In genomic region chr11:117300301-117300700, GRCh38 we compare ENCODE assay signal across 10 cellular contexts. TPM values are rescaled to one million over a fixed set of nuclear protein-coding genes. Genes with fewer than 3 reads are reported as not detected.
DNase-seq lines count a peak whose midpoint lies in the region; ATAC-seq and TF ChIP-seq lines count a peak whose summit lies in the region.
"Had no signal": no experiment of that assay in that cellular context is flagged by ENCODE, and none has a peak within 500 bp of the region (broad histone marks: within the 10 kb centered on the region; RNA-seq: fewer than 3 reads in every experiment).

No MANE protein-coding gene starts in this region.

- no peaks in the 10 kb centered on the region for H3K9me3 ChIP-seq in hepatocyte (ENCODE audit: low read depth)

- peak overlapping the region; percentile 75 for H3K27ac ChIP-seq in hepatocyte

- peak overlapping the region; percentile 69 for H3K4me2 ChIP-seq in hepatocyte

- H3K4me3 ChIP-seq in hepatocyte: no peak overlapping the region

- no peaks in the 10 kb centered on the region for H3K36me3 Mint-ChIP-seq in brain
- no peaks in the 10 kb centered on the region for H3K36me3 Mint-ChIP-seq in progenitor cell of endocrine pancreas (ENCODE audit: insufficient read depth)
- H3K36me3 Mint-ChIP-seq: natural killer cell had no signal

- peak overlapping the region in 3 of 5 experiments; percentile 18 to 61 (median 53) for H3K4me3 Mint-ChIP-seq in brain
- H3K4me3 Mint-ChIP-seq in progenitor cell of endocrine pancreas (ENCODE audit: low read depth): peak overlapping the region; percentile 63
- H3K4me3 Mint-ChIP-seq: natural killer cell had no signal

- H3K4me1 Mint-ChIP-seq in brain (peaks cover 23% of the 10 kb centered on the region), progenitor cell of endocrine pancreas (ENCODE audit: low read depth) (peaks cover 67% of the 10 kb centered on the region)

- in situ Hi-C loops in G401 (cut with HindIII; ENCODE audit: low sequenced_read_pairs): no loop called here

- H3K9me2 ChIP-seq in hepatocyte (replicated peaks; ENCODE audit: insufficient read depth): no peaks in the 10 kb centered on the region

- no peaks in the 10 kb centered on the region for H3K79me2 ChIP-seq in hepatocyte

- DNase-seq in G401 (ENCODE audit: low spot score): peak; percentile 39
- DNase-seq in hepatocyte (ENCODE audit: low spot score): peak; percentile 71
- peak; percentile 59 for DNase-seq in progenitor cell of endocrine pancreas (ENCODE audit: low spot score, unreplicated experiment)
- DNase-seq in NCI-H524 treated with DMSO at 0.1 percent for 48 hours (lab: John Stamatoyannopoulos, UW): no peak
- DNase-seq in activated effector memory CD4-positive, alpha-beta T cell treated with anti-CD3 and anti-CD28 coated beads, Interleukin-2, amount 50 U/mL, for 16 hours: no peak
- DNase-seq: natural killer cell, NCI-H2029 treated with DMSO at 0.1 percent for 48 hours had no signal

- no peaks in the 10 kb centered on the region for H3K36me3 ChIP-seq in hepatocyte (replicated peaks; ENCODE audit: insufficient read depth, low read depth)

- H3K9me3 Mint-ChIP-seq in brain: no peaks in the 10 kb centered on the region
- no peaks in the 10 kb centered on the region for H3K9me3 Mint-ChIP-seq in progenitor cell of endocrine pancreas (ENCODE audit: low read depth)
- H3K9me3 Mint-ChIP-seq: natural killer cell had no signal

- H3K27me3 Mint-ChIP-seq in brain: no peaks in the 10 kb centered on the region
- no peaks in the 10 kb centered on the region for H3K27me3 Mint-ChIP-seq in progenitor cell of endocrine pancreas

- ATAC-seq in HG02763 (IDR thresholded peaks at IDR 0.05; ENCODE audit: unreplicated experiment) (no peak), HG03520 (IDR thresholded peaks at IDR 0.05; ENCODE audit: unreplicated experiment) (no peak)
- ATAC-seq: natural killer cell had no signal

- TF ChIP-seq CTCF in brain (conservative IDR thresholded peaks at IDR 0.05) (no peak), hepatocyte (IDR thresholded peaks at IDR 0.05; ENCODE audit: poor library complexity) (no peak), progenitor cell of endocrine pancreas (IDR thresholded peaks at IDR 0.05; ENCODE audit: unreplicated experiment) (no peak)

- no peaks in the 10 kb centered on the region for H3K27me3 ChIP-seq in hepatocyte

- H3K4me1 ChIP-seq in hepatocyte (ENCODE audit: insufficient read depth): peaks cover 27% of the 10 kb centered on the region

- peak overlapping the region; percentile 25 for H2AFZ ChIP-seq in hepatocyte

- no peaks in the 10 kb centered on the region for H4K20me1 ChIP-seq in hepatocyte (ENCODE audit: insufficient read depth, poor library complexity, severe bottlenecking)

- 21% methylated on average over 18 of the region's 18 CpGs for WGBS in hepatocyte (ENCODE audit: low lambda C conversion rate, missing lambda C conversion rate)

- H3K27ac Mint-ChIP-seq in brain: peak overlapping the region; percentile 28 to 86 (median 70)
- peak overlapping the region; percentile 94 for H3K27ac Mint-ChIP-seq in progenitor cell of endocrine pancreas
- H3K27ac Mint-ChIP-seq: natural killer cell had no signal

RNA-seq across cellular contexts. Expression of gene BACE1-AS, which starts 9.2 kb away (rescaled TPM):
- 0.98 and 4.2 TPM in 2 replicates for total RNA-seq in G401 (2014; rRNA removed; shearing (Covaris generic))
- 7.5 TPM for polyA plus RNA-seq in brain (ENCODE audit: insufficient read depth, low read depth, low replicate concordance)
- total RNA-seq in hepatocyte: 3.6 and 3.9 TPM in 2 replicates
- 2.1 and 3.9 TPM in 2 replicates for polyA plus RNA-seq in hepatocyte
- total RNA-seq in progenitor cell of endocrine pancreas: 17.9 and 19.0 TPM in 2 replicates

RNA-seq across cellular contexts. Expression of gene BACE1, which starts 15.8 kb away (rescaled TPM):
- 2.3 and 9.7 TPM in 2 replicates for total RNA-seq in G401 (2014; rRNA removed; shearing (Covaris generic))
- polyA plus RNA-seq in brain (ENCODE audit: insufficient read depth, low read depth, low replicate concordance) (90.0 TPM), hepatocyte (12.7 and 17.5 TPM in 2 replicates)
- total RNA-seq in hepatocyte (17.9 and 22.6 TPM in 2 replicates), progenitor cell of endocrine pancreas (68.0 and 78.2 TPM in 2 replicates)

RNA-seq across cellular contexts. Expression of gene CEP164, which starts 27.4 kb away (rescaled TPM):
- total RNA-seq in G401 (2014; rRNA removed; shearing (Covaris generic)): 49.5 and 54.7 TPM in 2 replicates
- polyA plus RNA-seq in brain (ENCODE audit: insufficient read depth, low read depth, low replicate concordance) (11.6 TPM), hepatocyte (19.9 and 31.9 TPM in 2 replicates)
- total RNA-seq in hepatocyte (7.1 and 18.3 TPM in 2 replicates), progenitor cell of endocrine pancreas (61.3 and 66.8 TPM in 2 replicates)

Comparison
In these comparisons a context has a peak if more than half of its experiments do, and no peak if none do; other contexts are left out.
1. DNase-seq: peak in G401 (single experiment), hepatocyte (single experiment) and progenitor cell of endocrine pancreas (single experiment); none in NCI-H524 treated with DMSO at 0.1 percent for 48 hours (single experiment) and activated effector memory CD4-positive, alpha-beta T cell treated with anti-CD3 and anti-CD28 coated beads, Interleukin-2, amount 50 U/mL, for 16 hours (single experiment).